In the genomic region with DNA sequence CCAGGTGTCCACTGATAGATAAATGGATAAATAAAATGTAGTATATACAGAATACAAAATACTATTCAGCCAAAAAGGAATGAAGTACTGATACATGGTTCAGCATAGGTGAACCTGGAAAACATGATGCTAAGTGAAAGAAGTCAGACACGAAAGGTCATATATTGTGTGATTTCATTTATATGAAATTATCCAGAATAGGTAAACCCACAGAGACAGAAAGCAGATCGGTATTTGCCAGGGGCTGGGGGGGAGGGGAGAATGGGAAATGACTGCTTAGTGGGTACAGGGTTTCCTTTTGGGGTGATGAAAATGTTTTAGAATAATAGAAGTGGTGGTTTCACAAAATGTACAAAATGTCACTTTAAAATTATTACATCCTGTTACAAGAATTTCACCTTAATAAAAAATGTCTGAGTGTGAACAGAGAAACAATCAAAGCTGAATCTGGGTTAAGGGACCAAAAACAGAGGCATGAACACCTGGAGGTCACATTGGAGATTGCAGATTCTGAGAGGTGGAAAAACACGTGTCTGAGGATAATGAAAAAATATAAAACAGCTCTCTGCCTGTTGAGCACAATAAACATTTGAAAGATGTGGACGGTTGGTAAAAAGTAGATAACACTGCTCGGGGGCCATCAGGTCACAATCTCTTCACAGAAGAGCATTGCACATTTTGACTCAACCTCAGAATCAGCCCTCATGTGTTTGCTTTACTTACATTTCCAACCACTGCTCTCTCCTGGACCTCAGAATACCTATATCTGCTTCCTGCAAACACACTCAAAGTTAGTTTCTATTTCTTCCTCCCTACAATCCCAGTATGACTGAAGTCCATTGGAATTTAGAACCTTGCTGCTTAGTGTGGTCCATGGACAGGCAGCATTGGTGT, we compare ENCODE assay signal across 9 cellular contexts. TPM values are rescaled to one million over a fixed set of nuclear protein-coding genes. Genes with fewer than 3 reads are reported as not detected.
A peak's percentile ranks its signal among the peaks of the same experiment; 100 is the strongest.
DNase-seq lines count a peak whose midpoint lies in the region; ATAC-seq and TF ChIP-seq lines count a peak whose summit lies in the region.
"Had no signal": no experiment of that assay in that cellular context is flagged by ENCODE, and none has a peak within 500 bp of the region (broad histone marks: within the 10 kb centered on the region; RNA-seq: fewer than 3 reads in every experiment).

No MANE protein-coding gene starts in this region.

- no peaks in the 10 kb centered on the region for H3K36me3 ChIP-seq in vagina

- peaks cover 15 to 33% of the 10 kb centered on the region in 2 donors for H3K36me3 Mint-ChIP-seq in activated T-cell treated with anti-CD3 and anti-CD28 coated beads, Interleukin-2, amount 50 U/mL, for 72 hours (ENCODE audit: insufficient read depth in 2 of 2)
- H3K36me3 Mint-ChIP-seq in naive B cell, result peaks cover 12 to 22% of the 10 kb centered on the region in 2 donors

- H3K4me1 Mint-ChIP-seq in activated T-cell treated with anti-CD3 and anti-CD28 coated beads, Interleukin-2, amount 50 U/mL, for 72 hours (ENCODE audit: low read depth), result peaks cover 82% of the 10 kb centered on the region
- H3K4me1 Mint-ChIP-seq in naive B cell, result peaks cover 72 to 93% (median 77%) of the 10 kb centered on the region in 3 donors

- peak; percentile 42 to 49 for DNase-seq in activated T-cell treated with anti-CD3 and anti-CD28 coated beads, Interleukin-2, amount 50 U/mL, for 72 hours
- DNase-seq in naive B cell (no peak), hepatic stellate cell (ENCODE audit: low spot score) (no peak), middle frontal gyrus (ENCODE audit: extremely low spot score, low spot score) (no peak), vagina (ENCODE audit: extremely low spot score in 2 of 2) (no peak)
- DNase-seq: NCI-H2081 treated with DMSO at 0.1 percent for 48 hours had no signal

- H3K9me3 ChIP-seq in vagina, result no peaks in the 10 kb centered on the region

- ATAC-seq in HG03159 (IDR thresholded peaks at IDR 0.05; ENCODE audit: unreplicated experiment), result peak; percentile 40
- peak; percentile 82 to 84 for ATAC-seq in activated T-cell treated with anti-CD3 and anti-CD28 coated beads, Interleukin-2, amount 50 U/mL, for 72 hours (replicated peaks in 1 of 2)
- peak; percentile 22 to 42 for ATAC-seq in naive B cell (ENCODE audit: low read depth in 2 of 2)
- ATAC-seq in GM19455 (IDR thresholded peaks at IDR 0.05; ENCODE audit: unreplicated experiment), result no peak

- no peaks in the 10 kb centered on the region for H3K27me3 ChIP-seq in vagina

- no peaks in the 10 kb centered on the region for H3K4me1 ChIP-seq in vagina

- peak overlapping the region; percentile 99 for H3K27ac Mint-ChIP-seq in activated T-cell treated with anti-CD3 and anti-CD28 coated beads, Interleukin-2, amount 50 U/mL, for 72 hours
- H3K27ac Mint-ChIP-seq in naive B cell, result peak overlapping the region in 5 of 6 donors; percentile 80 to 96 (median 90)

- no peak overlapping the region for H3K27ac ChIP-seq in vagina

- H3K4me3 Mint-ChIP-seq in activated T-cell treated with anti-CD3 and anti-CD28 coated beads, Interleukin-2, amount 50 U/mL, for 72 hours, result peak overlapping the region; percentile 77 to 96
- H3K4me3 Mint-ChIP-seq in naive B cell, result peak overlapping the region; percentile 90 to 99 (median 98)

- H3K4me3 ChIP-seq in vagina, result no peak overlapping the region

- peaks cover 5 to 6% of the 10 kb centered on the region in 2 donors for H3K9me3 Mint-ChIP-seq in activated T-cell treated with anti-CD3 and anti-CD28 coated beads, Interleukin-2, amount 50 U/mL, for 72 hours
- peaks cover under 1 to 12% (median 2%) of the 10 kb centered on the region in 7 donors for H3K9me3 Mint-ChIP-seq in naive B cell

- TF ChIP-seq CTCF in GM12874 (IDR thresholded peaks at IDR 0.05; ENCODE audit: insufficient read depth, low read depth, low read length), result peak; percentile 23; the same call in 1 of the 2 replicates
- no peak for TF ChIP-seq CTCF in vagina (IDR thresholded peaks at IDR 0.05)

- no peaks in the 10 kb centered on the region for H3K27me3 Mint-ChIP-seq in activated T-cell treated with anti-CD3 and anti-CD28 coated beads, Interleukin-2, amount 50 U/mL, for 72 hours (ENCODE audit: low read depth)
- no peaks in the 10 kb centered on the region for H3K27me3 Mint-ChIP-seq in naive B cell

- no peak for TF ChIP-seq POLR2A in vagina (IDR thresholded peaks at IDR 0.05)

- intact Hi-C loops in vagina (cut with DNase I), result no loop called here

RNA-seq across cellular contexts. Expression of a gene that starts 3.3 kb away (rescaled TPM):
- total RNA-seq in activated T-cell treated with anti-CD3 and anti-CD28 coated beads, Interleukin-2, amount 50 U/mL, for 72 hours, result 10 to 100 TPM; 41.6 to 48.8 TPM
- polyA plus RNA-seq in naive B cell (ENCODE audit: low read depth in 6 of 6), result 100 to 1,000 TPM; 164 to 256 (median 194) TPM
- 8.6 TPM for total RNA-seq in vagina

RNA-seq across cellular contexts. Expression of a gene that starts 59.5 kb away (rescaled TPM):
- 10 to 100 TPM; 10.2 to 16.0 TPM for total RNA-seq in activated T-cell treated with anti-CD3 and anti-CD28 coated beads, Interleukin-2, amount 50 U/mL, for 72 hours
- 10 to 100 TPM in 5 of 6 donors, 1 to 10 TPM in 1; 8.5 to 20.6 (median 13.1) TPM for polyA plus RNA-seq in naive B cell (ENCODE audit: low read depth in 6 of 6)
- total RNA-seq in vagina, result 8.1 TPM

Comparison
In these comparisons a context has a peak if more than half of its experiments do, and no peak if none do; other contexts are left out.
1. DNase-seq: peak in activated T-cell treated with anti-CD3 and anti-CD28 coated beads, Interleukin-2, amount 50 U/mL, for 72 hours (2 of 2); none in naive B cell (single experiment), hepatic stellate cell (single experiment), middle frontal gyrus (single experiment) and vagina (0 of 2).